Comparison of ENCODE assay signal across 19 cellular contexts in the genomic region with DNA sequence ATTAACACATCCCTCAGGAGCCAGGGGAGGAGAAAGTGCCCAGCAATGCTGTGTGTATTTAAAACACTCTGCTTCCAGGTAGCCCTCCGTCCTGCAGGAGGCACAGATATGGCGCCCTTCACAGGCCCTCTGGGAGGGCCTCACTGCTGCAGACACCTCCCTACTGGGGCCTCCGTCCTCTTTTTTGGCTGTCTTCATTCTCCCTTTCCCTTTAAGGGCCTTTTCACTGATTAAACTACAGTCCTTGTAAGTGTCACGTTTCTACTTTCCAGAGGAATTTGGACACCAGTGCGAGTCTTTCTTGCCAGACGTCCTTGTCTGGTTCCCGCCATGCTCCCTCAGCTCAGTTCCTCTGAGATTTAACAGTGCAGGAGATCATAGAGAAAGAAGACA. TPM values are rescaled to one million over a fixed set of nuclear protein-coding genes. Genes with fewer than 3 reads are reported as not detected.
DNase-seq lines count a peak whose midpoint lies in the region; ATAC-seq and TF ChIP-seq lines count a peak whose summit lies in the region.
"Had no signal": no experiment of that assay in that cellular context is flagged by ENCODE, and none has a peak within 500 bp of the region (broad histone marks: within the 10 kb centered on the region; RNA-seq: fewer than 3 reads in every experiment).

No MANE protein-coding gene starts in this region.

- no peaks in the 10 kb centered on the region for H3K9me3 Mint-ChIP-seq in CD4-positive, alpha-beta T cell
- H3K9me3 Mint-ChIP-seq: activated T-helper 17 cell treated with anti-CD3 and anti-CD28 coated beads, Interleukin-2, amount 50 U/mL, for 72 hours; HFFc6 had no signal

- H2BK15ac ChIP-seq in mesendoderm (replicated peaks; ENCODE audit: low read depth), result no peak overlapping the region

- no peaks in the 10 kb centered on the region for H3K79me1 ChIP-seq in mesendoderm (ENCODE audit: low read length)

- H4K5ac ChIP-seq in mesendoderm (ENCODE audit: low read length), result peak overlapping the region; percentile 37

- intact Hi-C loops in esophagus squamous epithelium (cut with DNase I), result loop anchor here (2.0 kb wide), 1 partner anchor 134 kb away; no protein-coding TSS in a partner anchor
- intact Hi-C loops in spleen (cut with DNase I; ENCODE audit: low total_unique reads), result loop anchor here (2.0 kb wide), 1 partner anchor 134 kb away; no protein-coding TSS in a partner anchor
- intact Hi-C loops in CD4-positive, alpha-beta T cell (cut with DNase I, micrococcal nuclease), result loop anchor here (1.0 to 5.0 kb wide), 3 partner anchors 134 to 1013 kb away; no protein-coding TSS in a partner anchor

- no peak overlapping the region for H3K4me2 ChIP-seq in mesendoderm (ENCODE audit: low read length)

- peak overlapping the region; percentile 34 for H3K9ac ChIP-seq in HUES6 (ENCODE audit: low read length)
- H3K9ac ChIP-seq in mesendoderm (ENCODE audit: low read length), result peak overlapping the region; percentile 13

- no peak overlapping the region; the same call in 1 of the 2 replicates for H3K27ac ChIP-seq in HUES6 (ENCODE audit: low read depth, low read length)
- H3K27ac ChIP-seq in esophagus squamous epithelium, result peak overlapping the region in 3 of 4 donors; percentile 17 to 68 (median 62)
- H3K27ac ChIP-seq in mesendoderm (ENCODE audit: low read depth, low read length), result no peak overlapping the region
- peak overlapping the region in 6 of 8 donors; percentile 20 to 74 (median 54) for H3K27ac ChIP-seq in spleen
- H3K27ac ChIP-seq in CD4-positive, alpha-beta T cell (ENCODE audit: low read depth, low read length), result no peak overlapping the region

- H3K27ac Mint-ChIP-seq in CD4-positive, alpha-beta T cell, result no peak overlapping the region
- H3K27ac Mint-ChIP-seq: activated T-helper 17 cell treated with anti-CD3 and anti-CD28 coated beads, Interleukin-2, amount 50 U/mL, for 72 hours; HFFc6 had no signal

- peaks cover 10% of the 10 kb centered on the region for H3K27me3 Mint-ChIP-seq in CD4-positive, alpha-beta T cell

- H3K4ac ChIP-seq in mesendoderm (ENCODE audit: low read depth, low read length), result peak overlapping the region; percentile 59

- TF ChIP-seq CTCF in esophagus squamous epithelium (IDR thresholded peaks at IDR 0.05), result no peak
- no peak for TF ChIP-seq CTCF in spleen (IDR thresholded peaks at IDR 0.05 in 8 of 11, conservative IDR thresholded peaks at IDR 0.05 in 3 of 11)
- TF ChIP-seq CTCF in CD4-positive, alpha-beta T cell (IDR thresholded peaks at IDR 0.05), result no peak

- 47 to 68% methylated on average over 6 to 7 of the region's 7 CpGs for WGBS in esophagus squamous epithelium, 2 donors
- WGBS in mesendoderm (ENCODE audit: extremely low coverage, insufficient coverage, low lambda C conversion rate), result no CpG with 5 or more reads among the region's 7 CpGs
- 65 to 83% (median 79%) methylated on average over 7 of the region's 7 CpGs for WGBS in spleen, 5 donors

- H2BK5ac ChIP-seq in mesendoderm (ENCODE audit: low read length), result no peak overlapping the region

- H3K4me1 Mint-ChIP-seq in CD4-positive, alpha-beta T cell (ENCODE audit: low read depth), result peaks cover 6% of the 10 kb centered on the region
- H3K4me1 Mint-ChIP-seq: activated T-helper 17 cell treated with anti-CD3 and anti-CD28 coated beads, Interleukin-2, amount 50 U/mL, for 72 hours had no signal

- no peaks in the 10 kb centered on the region for H3K36me3 Mint-ChIP-seq in CD4-positive, alpha-beta T cell (ENCODE audit: low read depth)

- no peak overlapping the region for H4K8ac ChIP-seq in mesendoderm (ENCODE audit: low read depth, low read length)

- TF ChIP-seq POLR2A in esophagus squamous epithelium (IDR thresholded peaks at IDR 0.05), result no peak
- TF ChIP-seq POLR2A in spleen (IDR thresholded peaks at IDR 0.05), result no peak

- H3K4me3 ChIP-seq in HUES6 (ENCODE audit: low read depth, low read length) (no peak overlapping the region), esophagus squamous epithelium (no peak overlapping the region), mesendoderm (ENCODE audit: low read length) (no peak overlapping the region), spleen (no peak overlapping the region)

- H2BK120ac ChIP-seq in mesendoderm (ENCODE audit: low read depth, low read length), result no peak overlapping the region

- no peaks in the 10 kb centered on the region for H3K79me2 ChIP-seq in mesendoderm (ENCODE audit: control insufficient read depth, insufficient read depth, low read length)

- no peak overlapping the region for H2AK5ac ChIP-seq in mesendoderm (ENCODE audit: low read length)

- ATAC-seq in CD4-positive, alpha-beta T cell (ENCODE audit: poor library complexity), result no peak
- ATAC-seq: activated T-helper 17 cell treated with anti-CD3 and anti-CD28 coated beads, Interleukin-2, amount 50 U/mL, for 72 hours had no signal

- H3K27me3 ChIP-seq in HUES6 (ENCODE audit: control insufficient read depth, insufficient read depth, low read length), result no peaks in the 10 kb centered on the region
- no peaks in the 10 kb centered on the region for H3K27me3 ChIP-seq in esophagus squamous epithelium
- no peaks in the 10 kb centered on the region for H3K27me3 ChIP-seq in mesendoderm (ENCODE audit: insufficient read depth, low read length, poor library complexity)
- peaks cover 0 to 10% (median 0%) of the 10 kb centered on the region in 7 donors for H3K27me3 ChIP-seq in spleen (replicated peaks in 1 of 7)
- H3K27me3 ChIP-seq in CD4-positive, alpha-beta T cell (ENCODE audit: control insufficient read depth, insufficient read depth, low read length), result no peaks in the 10 kb centered on the region

- CTCF ChIA-PET in CD4-positive, alpha-beta T cell (lab: Charles Lee), result no interaction called here

- H3K4me3 Mint-ChIP-seq in CD4-positive, alpha-beta T cell, result no peak overlapping the region
- H3K4me3 Mint-ChIP-seq: activated T-helper 17 cell treated with anti-CD3 and anti-CD28 coated beads, Interleukin-2, amount 50 U/mL, for 72 hours; HFFc6 had no signal

- H3K9me3 ChIP-seq in HUES6 (ENCODE audit: control insufficient read depth, insufficient read depth, low read depth, low read length), result no peaks in the 10 kb centered on the region
- H3K9me3 ChIP-seq in esophagus squamous epithelium, result no peaks in the 10 kb centered on the region
- no peaks in the 10 kb centered on the region for H3K9me3 ChIP-seq in spleen
- no peaks in the 10 kb centered on the region for H3K9me3 ChIP-seq in CD4-positive, alpha-beta T cell (ENCODE audit: control insufficient read depth, low read length)

- H3K23ac ChIP-seq in mesendoderm (ENCODE audit: low read length), result no peak overlapping the region

- H3K18ac ChIP-seq in mesendoderm (ENCODE audit: low read length), result peak overlapping the region; percentile 71

- H3K36me3 ChIP-seq in HUES6 (ENCODE audit: control insufficient read depth, insufficient read depth, low read length) (peaks cover 5% of the 10 kb centered on the region; the same call in 1 of the 2 replicates), esophagus squamous epithelium (peaks cover 0 to 5% (median 0%) of the 10 kb centered on the region in 3 donors), mesendoderm (ENCODE audit: control insufficient read depth, insufficient read depth, low read length) (no peaks in the 10 kb centered on the region), spleen (peaks cover 0 to 13% (median 0%) of the 10 kb centered on the region in 6 donors)

- H3K4me1 ChIP-seq in HUES6 (ENCODE audit: control insufficient read depth, insufficient read depth, low read length) (peaks cover 15% of the 10 kb centered on the region; the same call in 1 of the 2 replicates), esophagus squamous epithelium (peaks cover 0 to 20% (median 10%) of the 10 kb centered on the region in 3 donors), mesendoderm (ENCODE audit: control insufficient read depth, low read depth, low read length) (peaks cover 8% of the 10 kb centered on the region), spleen (peaks cover 0 to 23% (median 9%) of the 10 kb centered on the region in 6 donors)

- POLR2A ChIA-PET in CD4-positive, alpha-beta T cell (lab: Charles Lee), result no interaction called here

- peak overlapping the region; percentile 65 for H3K56ac ChIP-seq in mesendoderm (ENCODE audit: low read length)

- no peak for DNase-seq in esophagus squamous epithelium (lab: John Stamatoyannopoulos, UW)
- DNase-seq in mesendoderm, result peak; percentile 49
- no peak for DNase-seq in spleen
- no peak for DNase-seq in NCI-H1694 treated with DMSO at 0.1 percent for 48 hours (lab: John Stamatoyannopoulos, UW)
- DNase-seq in AG08395 (ENCODE audit: low spot score), result no peak
- no peak for DNase-seq in putamen (ENCODE audit: low spot score)
- no peak for DNase-seq in CD4-positive, alpha-beta T cell
- DNase-seq: activated CD8-positive, alpha-beta memory T cell treated with anti-CD3 and anti-CD28 coated beads for 24 hours; Calu3; cortex of kidney; GF-D8; HFFc6; hippocampal formation; KBM-7; NCI-H1092 treated with DMSO at 0.1 percent for 48 hours; NCI-H2171; NCI-H82 had no signal

RNA-seq across cellular contexts. Expression of a gene that starts 39.7 kb away (rescaled TPM):
- total RNA-seq in esophagus squamous epithelium, result 10 to 100 TPM; 42.6 to 66.4 (median 43.5) TPM
- 65.3 TPM for polyA plus RNA-seq in mesendoderm (2013, experiment 1 of 2)
- 68.9 TPM for polyA plus RNA-seq in mesendoderm (2013, experiment 2 of 2)
- total RNA-seq in spleen, result 100 to 1,000 TPM in 6 of 7 donors, 10 to 100 TPM in 1; 98.0 to 179 (median 106) TPM
- polyA plus RNA-seq in spleen, result 10 to 100 TPM; 41.8 to 53.1 (median 51.4) TPM
- total RNA-seq in CD4-positive, alpha-beta T cell, result 100 to 1,000 TPM; 115 to 129 TPM

Comparison
In these comparisons a context has a peak if more than half of its experiments do, and no peak if none do; other contexts are left out.
1. H3K27ac ChIP-seq: peak in esophagus squamous epithelium (3 of 4) and spleen (6 of 8); none in HUES6 (single experiment), mesendoderm (single experiment) and CD4-positive, alpha-beta T cell (single experiment).